ENCODE assay signal across 6 cellular contexts in genomic region chr10:42826754-42827153, GRCh38. TPM values are rescaled to one million over a fixed set of nuclear protein-coding genes. Genes with fewer than 3 reads are reported as not detected.
A peak's percentile ranks its signal among the peaks of the same experiment; 100 is the strongest.
DNase-seq lines count a peak whose midpoint lies in the region; ATAC-seq and TF ChIP-seq lines count a peak whose summit lies in the region.
"Not testable (repeated sequence)": the region's sequence is repeated elsewhere in the genome, so short reads cannot be mapped to it uniquely, and the experiment has no call there.

No MANE protein-coding gene starts in this region.

- not testable (repeated sequence) for H3K23me2 ChIP-seq in H9 (ENCODE audit: insufficient read length, low read depth, low read length, poor library complexity, severe bottlenecking)

- not testable (repeated sequence) for H2BK12ac ChIP-seq in H9 (ENCODE audit: insufficient read length, low read depth, low read length)

- no CpG with 5 or more reads among the region's 6 CpGs for WGBS in H9 (ENCODE audit: extremely low coverage, insufficient read length, low lambda C conversion rate)

- H3K14ac ChIP-seq in H9 (ENCODE audit: insufficient read depth, low read length), result not testable (repeated sequence)

- H2BK120ac ChIP-seq in H9 (ENCODE audit: low read depth, low read length, poor library complexity, severe bottlenecking), result not testable (repeated sequence)

- in situ Hi-C loops in gastrocnemius medialis (cut with MboI; ENCODE audit: low sequenced_read_pairs in 4 of 4), result not testable (repeated sequence)

- not testable (repeated sequence) for TF ChIP-seq CTCF in H9 (conservative IDR thresholded peaks at IDR 0.05); brain (conservative IDR thresholded peaks at IDR 0.05); nephron progenitor cell (IDR thresholded peaks at IDR 0.05); gastrocnemius medialis (IDR thresholded peaks at IDR 0.05 in 4 of 5, conservative IDR thresholded peaks at IDR 0.05 in 1 of 5)

- H4K5ac ChIP-seq in H9 (ENCODE audit: insufficient read length, low read depth, low read length), result not testable (repeated sequence)

- H3K79me2 ChIP-seq in H9 (ENCODE audit: insufficient read depth, low read length), result not testable (repeated sequence)

- H3K27me3 ChIP-seq in H9 (ENCODE audit: insufficient read depth, low read length); gastrocnemius medialis: not testable (repeated sequence)

- not testable (repeated sequence) for H2AK5ac ChIP-seq in H9 (ENCODE audit: insufficient read length, low read length)

- H3K4ac ChIP-seq in H9 (ENCODE audit: low read depth, low read length), result not testable (repeated sequence)

- intact Hi-C loops in left ventricle myocardium superior (cut with micrococcal nuclease); gastrocnemius medialis (cut with DNase I; ENCODE audit: low total_unique reads): not testable (repeated sequence)

- H3K9me3 Mint-ChIP-seq in H9 (peaks cover 0 to 16% of the 10 kb centered on the region in 2 experiments; a peak in 2 of 5 replicates), brain (peaks cover 10 to 24% (median 20%) of the 10 kb centered on the region in 5 experiments), nephron progenitor cell (peaks cover 27% of the 10 kb centered on the region)

- H3K36me3 Mint-ChIP-seq in H9 (ENCODE audit: insufficient read depth in 1 of 3, low read depth in 3 of 3), result peaks cover 60 to 87% (median 64%) of the 10 kb centered on the region in 3 experiments
- H3K36me3 Mint-ChIP-seq in brain, result peaks cover 94% of the 10 kb centered on the region
- peaks cover 85% of the 10 kb centered on the region for H3K36me3 Mint-ChIP-seq in nephron progenitor cell (ENCODE audit: low read depth)

- H3K79me1 ChIP-seq in H9 (ENCODE audit: insufficient read depth, low read depth, low read length, poor library complexity, severe bottlenecking), result not testable (repeated sequence)

- not testable (repeated sequence) for H4K8ac ChIP-seq in H9 (replicated peaks; ENCODE audit: insufficient read length, low read depth, low read length)

- not testable (repeated sequence) for H3K56ac ChIP-seq in H9 (ENCODE audit: insufficient read length, low read depth, low read length)

- H3K4me1 Mint-ChIP-seq in H9 (peaks cover 40 to 46% of the 10 kb centered on the region in 2 experiments), brain (peaks cover 25% of the 10 kb centered on the region)
- H3K4me1 Mint-ChIP-seq in nephron progenitor cell, result not testable (repeated sequence)

- not testable (repeated sequence) for H3K9ac ChIP-seq in H9 (ENCODE audit: extremely low read depth, insufficient read length, low read length)

- not testable (repeated sequence) for H4K91ac ChIP-seq in H9 (ENCODE audit: insufficient read length, low read depth, low read length)

- not testable (repeated sequence) for H2BK20ac ChIP-seq in H9 (ENCODE audit: low read depth, low read length, poor library complexity, severe bottlenecking)

- TF ChIP-seq EP300 in Ishikawa (IDR thresholded peaks at IDR 0.05; ENCODE audit: borderline replicate concordance), result not testable (repeated sequence)

- ATAC-seq in left ventricle myocardium superior, result peak; percentile 50
- peak; percentile 53 to 69 for ATAC-seq in gastrocnemius medialis

- H2BK5ac ChIP-seq in H9 (ENCODE audit: insufficient read length, low read length), result not testable (repeated sequence)

- not testable (repeated sequence) for H3K23ac ChIP-seq in H9 (ENCODE audit: insufficient read length, low read depth, low read length)

- not testable (repeated sequence) for H3K27ac ChIP-seq in H9 (ENCODE audit: insufficient read length, low read depth, low read length)
- peak overlapping the region; percentile 13 to 80 (median 47) for H3K27ac ChIP-seq in gastrocnemius medialis

- H3T11ph ChIP-seq in H9 (ENCODE audit: low read length), result not testable (repeated sequence)

- H2BK15ac ChIP-seq in H9 (ENCODE audit: low read depth, low read length), result not testable (repeated sequence)

- not testable (repeated sequence) for H3K27me3 Mint-ChIP-seq in H9 (ENCODE audit: low read depth); brain; nephron progenitor cell (ENCODE audit: low read depth, poor library complexity)

- H4K20me1 ChIP-seq in H9 (ENCODE audit: control insufficient read depth, insufficient read depth, insufficient read length), result not testable (repeated sequence)

- TF ChIP-seq POLR2A in gastrocnemius medialis (IDR thresholded peaks at IDR 0.05), result not testable (repeated sequence)

- not testable (repeated sequence) for H3K4me2 ChIP-seq in H9 (ENCODE audit: insufficient read depth, insufficient read length, low read length)

- not testable (repeated sequence) for H3K9me3 ChIP-seq in H9 (ENCODE audit: control insufficient read depth, low read depth, low read length); gastrocnemius medialis

- H3K18ac ChIP-seq in H9 (ENCODE audit: insufficient read length, low read depth, low read length), result not testable (repeated sequence)

- H3K4me3 ChIP-seq in gastrocnemius medialis, result not testable (repeated sequence)

- not testable (repeated sequence) for TF ChIP-seq RAD21 in Ishikawa (IDR thresholded peaks at IDR 0.05; ENCODE audit: low read depth)

- H3K27ac Mint-ChIP-seq in H9 (peak overlapping the region; percentile 44 to 92 (median 48); a peak in 5 of 7 replicates), brain (peak overlapping the region in 3 of 5 experiments; percentile 56 to 93 (median 66)), nephron progenitor cell (peak overlapping the region; percentile 37)

- peaks cover 5 to 49% of the 10 kb centered on the region in 2 donors for H3K36me3 ChIP-seq in gastrocnemius medialis

- H2AFZ ChIP-seq in H9 (ENCODE audit: low read length), result not testable (repeated sequence)

- 0 out of 5 replicates have a peak overlapping the region, but pooled peaks of 1 of the 2 experiments have one; percentile 28 for H3K4me3 Mint-ChIP-seq in H9
- peak overlapping the region in 2 of 5 experiments; percentile 12 to 42 for H3K4me3 Mint-ChIP-seq in brain
- not testable (repeated sequence) for H3K4me3 Mint-ChIP-seq in nephron progenitor cell

- not testable (repeated sequence) for H3K4me1 ChIP-seq in H9 (ENCODE audit: insufficient read depth, low read length)
- H3K4me1 ChIP-seq in gastrocnemius medialis, result peaks cover 11 to 12% of the 10 kb centered on the region in 2 donors

- DNase-seq in H9, left ventricle myocardium superior, nephron progenitor cell: not testable (repeated sequence)
- DNase-seq in gastrocnemius medialis, result peak; percentile 25 to 42

TF ChIP-seq in Ishikawa, 13 proteins besides CTCF, POLR2A, EP300 and RAD21:
- peak; percentile 23; the same call in 1 of the 2 replicates for TF ChIP-seq MAX (IDR thresholded peaks at IDR 0.05)

RNA-seq across cellular contexts. Expression of gene BMS1, which starts 44.2 kb away (rescaled TPM):
- total RNA-seq in H9 (2021) (42.8 and 44.2 TPM in 2 replicates), left ventricle myocardium superior (14.7 TPM), gastrocnemius medialis (10 to 100 TPM; 18.7 to 26.5 (median 21.7) TPM)
- 12.7 TPM for polyA plus RNA-seq in brain (ENCODE audit: insufficient read depth, low read depth, low replicate concordance)
